In the genomic region with DNA sequence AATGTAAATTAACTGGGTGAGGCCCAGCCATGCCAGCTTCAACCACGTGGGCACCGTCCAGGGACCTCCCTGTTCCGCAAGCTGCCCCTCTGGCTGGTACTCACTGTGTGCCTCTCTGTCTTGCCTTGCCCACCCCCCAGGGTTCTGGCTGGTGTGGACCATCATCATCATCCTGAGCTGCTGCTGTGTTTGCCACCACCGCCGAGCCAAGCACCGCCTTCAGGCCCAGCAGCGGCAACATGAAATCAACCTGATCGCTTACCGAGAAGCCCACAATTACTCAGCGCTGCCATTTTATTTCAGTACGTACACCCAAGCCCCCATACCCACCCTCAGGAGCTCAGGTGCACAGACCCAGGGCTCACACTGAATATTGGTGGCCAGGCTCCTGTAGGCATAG, we compare ENCODE assay signal across 28 cellular contexts. TPM values are rescaled to one million over a fixed set of nuclear protein-coding genes. Genes with fewer than 3 reads are reported as not detected.
"Had no signal": no experiment of that assay in that cellular context is flagged by ENCODE, and none has a peak within 500 bp of the region (broad histone marks: within the 10 kb centered on the region; RNA-seq: fewer than 3 reads in every experiment).

No MANE protein-coding gene starts in this region.

- ATAC-seq: activated CD8-positive, alpha-beta T cell treated with anti-CD3 and anti-CD28 coated beads, Interleukin-2, amount 10 ng/mL, durations not matched to agents 7 days and 5 days; activated T-helper 17 cell treated with anti-CD3 and anti-CD28 coated beads, Interleukin-2, amount 50 U/mL, for 72 hours; left lung; natural killer cell; T-helper 17 cell had no signal

- H3K4me3 Mint-ChIP-seq: activated CD8-positive, alpha-beta T cell treated with anti-CD3 and anti-CD28 coated beads, Interleukin-2, amount 10 ng/mL, durations not matched to agents 7 days and 5 days; activated naive CD8-positive, alpha-beta T cell treated with anti-CD3 and anti-CD28 coated beads, Interleukin-2, amount 10 ng/mL, durations not matched to agents 7 days and 5 days; activated T-helper 17 cell treated with anti-CD3 and anti-CD28 coated beads, Interleukin-2, amount 50 U/mL, for 72 hours; natural killer cell; T-helper 17 cell had no signal

- H3K9me3 Mint-ChIP-seq: activated naive CD8-positive, alpha-beta T cell treated with anti-CD3 and anti-CD28 coated beads, Interleukin-2, amount 10 ng/mL, durations not matched to agents 7 days and 5 days; activated T-helper 17 cell treated with anti-CD3 and anti-CD28 coated beads, Interleukin-2, amount 50 U/mL, for 72 hours; natural killer cell had no signal

- H3K4me2 ChIP-seq: smooth muscle cell had no signal

- H3K27me3 Mint-ChIP-seq: activated naive CD8-positive, alpha-beta T cell treated with anti-CD3 and anti-CD28 coated beads, Interleukin-2, amount 10 ng/mL, durations not matched to agents 7 days and 5 days; activated T-helper 17 cell treated with anti-CD3 and anti-CD28 coated beads, Interleukin-2, amount 50 U/mL, for 72 hours; progenitor cell of endocrine pancreas; T-helper 17 cell had no signal

- H3K4me3 ChIP-seq: cardiac muscle cell, left lung, lung, sigmoid colon, smooth muscle cell, thoracic aorta, upper lobe of left lung had no signal

- H3K27ac ChIP-seq: cardiac muscle cell, left lung, sigmoid colon, thoracic aorta, upper lobe of left lung had no signal

- H3K9me3 ChIP-seq: left lung, sigmoid colon, thoracic aorta, upper lobe of left lung had no signal

- H3K36me3 Mint-ChIP-seq: natural killer cell had no signal

- DNase-seq: activated CD4-positive, alpha-beta T cell treated with anti-CD3 and anti-CD28 coated beads, Interleukin-2, amount 50 U/mL, for 1 hour; activated CD8-positive, alpha-beta T cell treated with anti-CD3 and anti-CD28 coated beads, Interleukin-2, amount 10 ng/mL, durations not matched to agents 7 days and 5 days; activated naive CD8-positive, alpha-beta T cell treated with anti-CD3 and anti-CD28 coated beads, Interleukin-2, amount 10 ng/mL, durations not matched to agents 7 days and 5 days; amygdala; cortex of kidney; erythroblast; hippocampal formation; kidney glomerular epithelial cell; left lung; midbrain; natural killer cell; retina; sigmoid colon; stimulated activated CD4-positive, alpha-beta T cell treated with anti-CD3 and anti-CD28 coated beads, Interleukin-15, amount 100 ng/mL, for 24 hours; stimulated activated CD8-positive, alpha-beta memory T cell treated with anti-CD3 and anti-CD28 coated beads, Interleukin-4, amount 100 ng/mL, for 48 hours; stimulated activated naive CD4-positive, alpha-beta T cell; SW 1271; T-helper 17 cell had no signal

- H3K27me3 ChIP-seq: cardiac muscle cell, left lung, sigmoid colon, upper lobe of left lung had no signal

- H3K4me1 Mint-ChIP-seq: activated T-helper 17 cell treated with anti-CD3 and anti-CD28 coated beads, Interleukin-2, amount 50 U/mL, for 72 hours had no signal

- H3K27ac Mint-ChIP-seq: activated CD8-positive, alpha-beta T cell treated with anti-CD3 and anti-CD28 coated beads, Interleukin-2, amount 10 ng/mL, durations not matched to agents 7 days and 5 days; activated naive CD8-positive, alpha-beta T cell treated with anti-CD3 and anti-CD28 coated beads, Interleukin-2, amount 10 ng/mL, durations not matched to agents 7 days and 5 days; activated T-helper 17 cell treated with anti-CD3 and anti-CD28 coated beads, Interleukin-2, amount 50 U/mL, for 72 hours; progenitor cell of endocrine pancreas; T-helper 17 cell had no signal

RNA-seq across cellular contexts. Expression of a gene that starts 27.5 kb away (rescaled TPM):
- total RNA-seq: activated CD8-positive, alpha-beta T cell treated with anti-CD3 and anti-CD28 coated beads, Interleukin-2, amount 10 ng/mL, durations not matched to agents 7 days and 5 days; activated naive CD8-positive, alpha-beta T cell treated with anti-CD3 and anti-CD28 coated beads, Interleukin-2, amount 10 ng/mL, durations not matched to agents 7 days and 5 days; activated T-helper 17 cell treated with anti-CD3 and anti-CD28 coated beads, Interleukin-2, amount 50 U/mL, for 72 hours; cardiac muscle cell; cerebellum; frontal cortex; natural killer cell; osteocyte; progenitor cell of endocrine pancreas; sigmoid colon; smooth muscle cell; T-helper 17 cell had no signal
